17 cellular contexts compared by ENCODE assay signal in genomic region chr5:33322632-33323031, GRCh38.
"Had no signal": no experiment of that assay in that cellular context is flagged by ENCODE, and none has a peak within 500 bp of the region (broad histone marks: within the 10 kb centered on the region; RNA-seq: fewer than 3 reads in every experiment).

No MANE protein-coding gene starts in this region.

- H3K4me1 ChIP-seq: pancreas had no signal

- H3K9me3 ChIP-seq: pancreas had no signal

- H3K36me3 ChIP-seq: cardiac muscle cell, pancreas had no signal

- H3K27me3 ChIP-seq: pancreas had no signal

- H3K27ac ChIP-seq: cardiac muscle cell, dorsolateral prefrontal cortex, pancreas had no signal

- H3K4me3 ChIP-seq: cardiac muscle cell, dorsolateral prefrontal cortex, pancreas, skin epidermis had no signal

- DNase-seq: activated CD4-positive, alpha-beta memory T cell treated with anti-CD3 and anti-CD28 coated beads for 36 hours; activated CD4-positive, alpha-beta T cell treated with anti-CD3 and anti-CD28 coated beads for 36 hours; activated CD8-positive, alpha-beta memory T cell treated with anti-CD3 and anti-CD28 coated beads, Interleukin-2, amount 10 ng/mL, durations not matched to agents 7 days and 5 days; activated naive CD4-positive, alpha-beta T cell treated with anti-CD3 and anti-CD28 coated beads for 36 hours; activated T-cell treated with anti-CD3 and anti-CD28 coated beads, Interleukin-2, amount 50 U/mL, for 1 hour; dorsolateral prefrontal cortex; foreskin melanocyte; head of caudate nucleus; mammary epithelial cell; naive thymus-derived CD4-positive, alpha-beta T cell; pancreas; stimulated activated CD4-positive, alpha-beta T cell treated with anti-CD3 and anti-CD28 coated beads, Interleukin-15, amount 100 ng/mL, for 24 hours; stimulated activated CD4-positive, alpha-beta T cell treated with anti-CD3 and anti-CD28 coated beads, Interleukin-4, amount 100 ng/mL, for 1 hour; stimulated activated naive B cell treated with anti-CD40 and anti-IgM and Interleukin-4, amounts not matched to agents 10 μg/mL and 1 μg/mL and 100 μg/mL, for 72 hours; T-helper 2 cell had no signal

- ATAC-seq: activated CD4-positive, alpha-beta T cell treated with anti-CD3 and anti-CD28 coated beads for 36 hours; activated CD8-positive, alpha-beta memory T cell treated with anti-CD3 and anti-CD28 coated beads, Interleukin-2, amount 10 ng/mL, durations not matched to agents 7 days and 5 days; naive thymus-derived CD4-positive, alpha-beta T cell; pancreas; stimulated activated naive B cell treated with anti-CD40 and anti-IgM and Interleukin-4, amounts not matched to agents 10 μg/mL and 1 μg/mL and 100 μg/mL, for 72 hours had no signal
